In genomic region chr11:65432686-65433582, GRCh38 we compare ENCODE assay signal across 8 cellular contexts. TPM values are rescaled to one million over a fixed set of nuclear protein-coding genes. Genes with fewer than 3 reads are reported as not detected.
DNase-seq lines count a peak whose midpoint lies in the region; ATAC-seq lines count a peak whose summit lies in the region.

No MANE protein-coding gene starts in this region.

- H3K9ac ChIP-seq in adipocyte (ENCODE audit: low read length) (peak overlapping the region; percentile 100), mesendoderm (ENCODE audit: low read length) (no peak overlapping the region)

- peak overlapping the region; percentile 99 for H3K4me3 ChIP-seq in adipocyte (ENCODE audit: low read length)
- no peak overlapping the region for H3K4me3 ChIP-seq in mesendoderm (ENCODE audit: low read length)

- H3K36me3 ChIP-seq in adipocyte (ENCODE audit: control insufficient read depth, insufficient read depth, low read length, severe bottlenecking) (peaks cover 50% of the 10 kb centered on the region), mesendoderm (ENCODE audit: control insufficient read depth, insufficient read depth, low read length) (no peaks in the 10 kb centered on the region)

- H3K4ac ChIP-seq in mesendoderm (ENCODE audit: low read depth, low read length) = no peak overlapping the region

- no peak overlapping the region for H3K27ac ChIP-seq in mesendoderm (ENCODE audit: low read depth, low read length)

- no peak overlapping the region for H3K18ac ChIP-seq in mesendoderm (ENCODE audit: low read length)

- no CpG with 5 or more reads among the region's 1 CpG for WGBS in mesendoderm (ENCODE audit: extremely low coverage, insufficient coverage, low lambda C conversion rate)

- no peak overlapping the region for H4K8ac ChIP-seq in mesendoderm (ENCODE audit: low read depth, low read length)

- no peaks in the 10 kb centered on the region for H3K9me3 ChIP-seq in adipocyte (ENCODE audit: control insufficient read depth, low read length)

- no peak overlapping the region for H3K56ac ChIP-seq in mesendoderm (ENCODE audit: low read length)

- ATAC-seq in GM21526 (IDR thresholded peaks at IDR 0.05; ENCODE audit: low FRiP score, unreplicated experiment) (no peak), HG03175 (IDR thresholded peaks at IDR 0.05; ENCODE audit: unreplicated experiment) (no peak)

- H2AK5ac ChIP-seq in mesendoderm (ENCODE audit: low read length) = no peak overlapping the region

- no peak overlapping the region for H3K23ac ChIP-seq in mesendoderm (ENCODE audit: low read length)

- H3K79me1 ChIP-seq in mesendoderm (ENCODE audit: low read length) = peaks cover 2% of the 10 kb centered on the region

- H2BK120ac ChIP-seq in mesendoderm (ENCODE audit: low read depth, low read length) = no peak overlapping the region

- H4K5ac ChIP-seq in mesendoderm (ENCODE audit: low read length) = no peak overlapping the region

- DNase-seq in DMS53 (lab: John Stamatoyannopoulos, UW) = peak; percentile 64
- no peak for DNase-seq in DMS53 treated with DMSO at 0.1 percent for 48 hours (lab: John Stamatoyannopoulos, UW; ENCODE audit: unreplicated experiment)
- peak; percentile 71 for DNase-seq in NAMALWA (ENCODE audit: low spot score)
- peak; percentile 49 for DNase-seq in adipocyte (ENCODE audit: low read depth)
- peak; percentile 59 for DNase-seq in mesendoderm
- no peak for DNase-seq in effector CD4-positive, alpha-beta T cell

- H3K27me3 ChIP-seq in adipocyte (replicated peaks; ENCODE audit: control insufficient read depth, insufficient read depth, low read length) (no peaks in the 10 kb centered on the region), mesendoderm (ENCODE audit: insufficient read depth, low read length, poor library complexity) (no peaks in the 10 kb centered on the region)

- H2BK5ac ChIP-seq in mesendoderm (ENCODE audit: low read length) = no peak overlapping the region

- peaks cover 3% of the 10 kb centered on the region for H3K79me2 ChIP-seq in mesendoderm (ENCODE audit: control insufficient read depth, insufficient read depth, low read length)

- no peak overlapping the region for H3K4me2 ChIP-seq in mesendoderm (ENCODE audit: low read length)

- no peak overlapping the region for H2BK15ac ChIP-seq in mesendoderm (replicated peaks; ENCODE audit: low read depth)

- peaks cover 23% of the 10 kb centered on the region for H3K4me1 ChIP-seq in adipocyte (ENCODE audit: control insufficient read depth, insufficient read depth, low read length)
- H3K4me1 ChIP-seq in mesendoderm (ENCODE audit: control insufficient read depth, low read depth, low read length) = peaks cover 3% of the 10 kb centered on the region

RNA-seq across cellular contexts. Expression of gene NEAT1, which starts 10.3 kb away (rescaled TPM):
- 3.7 TPM for polyA plus RNA-seq in mesendoderm (2013, experiment 1 of 2)
- 4.5 TPM for polyA plus RNA-seq in mesendoderm (2013, experiment 2 of 2)

RNA-seq across cellular contexts. Expression of gene FRMD8, which starts 46.5 kb away (rescaled TPM):
- 10.9 TPM for polyA plus RNA-seq in mesendoderm (2013, experiment 1 of 2)
- 10.4 TPM for polyA plus RNA-seq in mesendoderm (2013, experiment 2 of 2)

RNA-seq across cellular contexts. Expression of gene SLC25A45, which starts 50.5 kb away (rescaled TPM):
- 0.95 TPM for polyA plus RNA-seq in mesendoderm (2013, experiment 1 of 2)
- polyA plus RNA-seq in mesendoderm (2013, experiment 2 of 2) = 0.76 TPM

Comparison
In these comparisons a context has a peak if more than half of its experiments do, and no peak if none do; other contexts are left out.
1. DNase-seq: peak in DMS53 (single experiment), NAMALWA (single experiment), adipocyte (single experiment) and mesendoderm (single experiment); none in DMS53 treated with DMSO at 0.1 percent for 48 hours (single experiment) and effector CD4-positive, alpha-beta T cell (single experiment).